ENCODE assay signal across 28 cellular contexts in the genomic region with DNA sequence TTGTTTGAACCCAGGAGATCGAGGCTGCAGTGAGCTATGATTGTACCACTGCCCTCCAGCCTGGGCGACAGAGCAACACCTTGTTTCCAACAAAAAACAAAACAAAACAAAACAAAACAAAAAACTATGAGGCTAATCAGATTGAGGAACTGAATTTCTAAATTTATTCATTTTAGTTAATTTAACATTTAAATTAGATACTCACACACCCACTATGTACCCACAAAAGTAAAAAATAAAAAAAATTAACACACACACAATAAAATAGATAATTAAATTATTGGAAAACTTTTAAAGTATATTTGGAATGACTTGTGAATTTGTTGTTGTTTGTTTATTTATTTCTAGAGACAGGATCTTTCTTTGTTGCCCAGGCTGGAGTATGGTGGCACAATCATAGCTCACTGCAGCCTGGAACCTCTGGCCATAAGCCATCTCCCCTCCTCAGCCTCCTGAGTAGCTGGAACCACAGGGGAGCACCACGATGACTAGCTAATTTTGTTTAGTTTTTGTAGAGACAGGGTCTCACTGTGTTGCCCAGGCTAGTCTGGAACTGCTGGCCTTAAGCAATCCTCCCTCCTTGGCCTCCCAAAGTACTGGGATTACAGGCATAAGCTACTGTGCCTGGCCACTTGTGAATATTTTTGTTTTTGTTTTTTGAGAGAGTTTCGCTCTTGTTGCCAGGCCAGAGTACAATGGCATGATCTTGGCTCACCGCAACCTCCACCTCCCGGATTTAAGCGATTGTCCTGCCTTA. TPM values are rescaled to one million over a fixed set of nuclear protein-coding genes. Genes with fewer than 3 reads are reported as not detected.
DNase-seq lines count a peak whose midpoint lies in the region; ATAC-seq, FAIRE-seq and TF ChIP-seq lines count a peak whose summit lies in the region.
"Had no signal": no experiment of that assay in that cellular context is flagged by ENCODE, and none has a peak within 500 bp of the region (broad histone marks: within the 10 kb centered on the region; RNA-seq: fewer than 3 reads in every experiment).

No MANE protein-coding gene starts in this region.

- peak; percentile 53 for FAIRE-seq in A204.1 (lab: Jason Lieb, UNC)
- peak; percentile 58 for FAIRE-seq in colon (lab: Jason Lieb, UNC)
- FAIRE-seq: GM12878 had no signal

- peaks cover 23% of the 10 kb centered on the region for H3K4me1 Mint-ChIP-seq in neural progenitor cell

- no peaks in the 10 kb centered on the region for H3K36me3 Mint-ChIP-seq in neural progenitor cell
- H3K36me3 Mint-ChIP-seq: brain, IgD-negative memory B cell had no signal

- WGBS in body of pancreas, 2 donors, result 54 to 79% methylated on average over 6 to 7 of the region's 7 CpGs

- H3K4me3 Mint-ChIP-seq in neural progenitor cell, result peak overlapping the region; percentile 48

- H3K9me3 Mint-ChIP-seq in neural progenitor cell, result peaks cover 6% of the 10 kb centered on the region
- H3K9me3 Mint-ChIP-seq: IgD-negative memory B cell, type B pancreatic cell had no signal

- peak overlapping the region; percentile 50 for H3K27ac Mint-ChIP-seq in neural progenitor cell

- DNase-seq in neural progenitor cell (ENCODE audit: low spot score) (no peak), NCI-H446 treated with DMSO at 0.1 percent for 48 hours (lab: John Stamatoyannopoulos, UW) (no peak), body of pancreas (no peak)
- DNase-seq in effector memory CD4-positive, alpha-beta T cell, result no peak
- DNase-seq: activated CD4-positive, CD25-positive, alpha-beta regulatory T cell treated with anti-CD3 and anti-CD28 coated beads, Interleukin-2, amount 50 U/mL, for 72 hours; activated CD8-positive, alpha-beta memory T cell treated with anti-CD3 and anti-CD28 coated beads for 24 hours; activated gamma-delta T cell; activated T-cell treated with anti-CD3 and anti-CD28 coated beads, Interleukin-2, amount 50 U/mL, for 1 hour; BE2C; H9; NCI-H345; SIG-M5; stimulated activated CD4-positive, alpha-beta T cell treated with anti-CD3 and anti-CD28 coated beads, Interleukin-1b, Interleukin-23, amount 100 ng/mL, for 48 hours had no signal

- H3K27ac ChIP-seq in neural progenitor cell (no peak overlapping the region), body of pancreas (peak overlapping the region in 2 of 4 donors; percentile 73 to 83)
- no peak overlapping the region for H3K27ac ChIP-seq in effector memory CD4-positive, alpha-beta T cell (ENCODE audit: insufficient read depth, low read length, poor library complexity, severe bottlenecking)
- H3K27ac ChIP-seq: neutrophil had no signal

- H3F3A ChIP-seq in Loucy (ENCODE audit: low read depth) (no peaks in the 10 kb centered on the region; the same call in 1 of the 2 replicates), neural progenitor cell (ENCODE audit: low read depth) (peaks cover 28% of the 10 kb centered on the region)

- H3K36me3 ChIP-seq in Loucy (ENCODE audit: insufficient read depth, low read length) (no peaks in the 10 kb centered on the region), neural progenitor cell (no peaks in the 10 kb centered on the region), body of pancreas (replicated peaks in 1 of 2; ENCODE audit: insufficient read depth in 1 of 2, low read depth in 2 of 2) (no peaks in the 10 kb centered on the region)
- H3K36me3 ChIP-seq in effector memory CD4-positive, alpha-beta T cell (ENCODE audit: control insufficient read depth, insufficient read depth, low read length), result no peaks in the 10 kb centered on the region
- H3K36me3 ChIP-seq: BE2C, gastroesophageal sphincter, neutrophil had no signal

- H3K27me3 ChIP-seq in Loucy (ENCODE audit: insufficient read depth, low read length, poor library complexity, severe bottlenecking) (no peaks in the 10 kb centered on the region), neural progenitor cell (no peaks in the 10 kb centered on the region), body of pancreas (no peaks in the 10 kb centered on the region)
- no peaks in the 10 kb centered on the region for H3K27me3 ChIP-seq in effector memory CD4-positive, alpha-beta T cell (replicated peaks; ENCODE audit: control insufficient read depth, insufficient read depth, low read length, poor library complexity, severe bottlenecking)
- H3K27me3 ChIP-seq: BE2C, gastroesophageal sphincter had no signal

- no peak overlapping the region for H2AFZ ChIP-seq in Loucy (ENCODE audit: low read length)
- no peak overlapping the region for H2AFZ ChIP-seq in neural progenitor cell (replicated peaks)

- no peaks in the 10 kb centered on the region for H4K20me1 ChIP-seq in Loucy (ENCODE audit: insufficient read depth, low read length, poor library complexity, severe bottlenecking)
- no peaks in the 10 kb centered on the region for H4K20me1 ChIP-seq in neural progenitor cell (ENCODE audit: low read depth)

- H3K27me3 Mint-ChIP-seq in neural progenitor cell (ENCODE audit: insufficient read depth, low read depth), result peaks cover 8% of the 10 kb centered on the region
- H3K27me3 Mint-ChIP-seq: brain, type B pancreatic cell had no signal

- H3K9me3 ChIP-seq in Loucy (ENCODE audit: insufficient read depth, low read depth, low read length) (no peaks in the 10 kb centered on the region), neural progenitor cell (ENCODE audit: low read depth) (no peaks in the 10 kb centered on the region), body of pancreas (no peaks in the 10 kb centered on the region)
- no peaks in the 10 kb centered on the region for H3K9me3 ChIP-seq in effector memory CD4-positive, alpha-beta T cell (ENCODE audit: control insufficient read depth, low read length)
- H3K9me3 ChIP-seq: A549, BE2C, gastroesophageal sphincter, neutrophil had no signal

- TF ChIP-seq CTCF in Loucy (conservative IDR thresholded peaks at IDR 0.05; ENCODE audit: low read length) (no peak), neural progenitor cell (IDR thresholded peaks at IDR 0.05) (no peak), body of pancreas (IDR thresholded peaks at IDR 0.05) (no peak)

- TF ChIP-seq POLR2A in body of pancreas (IDR thresholded peaks at IDR 0.05), result no peak

- H3K4me1 ChIP-seq in Loucy (ENCODE audit: insufficient read depth, low read length, poor library complexity, severe bottlenecking) (peaks cover 22% of the 10 kb centered on the region), neural progenitor cell (peaks cover 9% of the 10 kb centered on the region), body of pancreas (no peaks in the 10 kb centered on the region)
- peaks cover 4% of the 10 kb centered on the region for H3K4me1 ChIP-seq in effector memory CD4-positive, alpha-beta T cell (ENCODE audit: control insufficient read depth, insufficient read depth, low read length, poor library complexity, severe bottlenecking)
- H3K4me1 ChIP-seq: A549, BE2C, gastroesophageal sphincter had no signal

- H3K9ac ChIP-seq in Loucy (ENCODE audit: low read depth, low read length, poor library complexity, severe bottlenecking) (no peak overlapping the region), neural progenitor cell (no peak overlapping the region)

- ATAC-seq in body of pancreas, result no peak
- ATAC-seq in HG03432 (IDR thresholded peaks at IDR 0.05; ENCODE audit: unreplicated experiment), result no peak
- ATAC-seq: A549 had no signal

- H3K4me3 ChIP-seq in Loucy (ENCODE audit: low read length, poor library complexity, severe bottlenecking) (no peak overlapping the region), neural progenitor cell (no peak overlapping the region), body of pancreas (no peak overlapping the region)
- no peak overlapping the region for H3K4me3 ChIP-seq in effector memory CD4-positive, alpha-beta T cell (ENCODE audit: insufficient read depth, low read depth, low read length, poor library complexity, severe bottlenecking)
- H3K4me3 ChIP-seq: A549, gastroesophageal sphincter, GM12878, lung, skin epidermis had no signal

- no peaks in the 10 kb centered on the region for H3K9me2 ChIP-seq in Loucy (replicated peaks; ENCODE audit: low read depth, low read length)

- H3K4me2 ChIP-seq in Loucy (ENCODE audit: low read depth, low read length, poor library complexity, severe bottlenecking), result peak overlapping the region; percentile 79
- no peak overlapping the region for H3K4me2 ChIP-seq in neural progenitor cell

- no peaks in the 10 kb centered on the region for H3K79me2 ChIP-seq in Loucy (ENCODE audit: insufficient read depth, low read length)
- H3K79me2 ChIP-seq in neural progenitor cell (ENCODE audit: low read depth), result no peaks in the 10 kb centered on the region

- intact Hi-C loops in body of pancreas (cut with DNase I), result no loop called here

RNA-seq across cellular contexts. Expression of a gene that starts 9.8 kb away (rescaled TPM):
- total RNA-seq in neural progenitor cell (ENCODE audit: low replicate concordance) (0.47 and 1.4 TPM in 2 replicates), body of pancreas (under 1 TPM in 1 of 2 donors, not detected in 1; 0.26 TPM)
- total RNA-seq: MCF 10A, pulmonary artery endothelial cell had no signal
